8 cellular contexts compared by ENCODE assay signal in genomic region chr15:89400121-89400996, GRCh38.
DNase-seq lines count a peak whose midpoint lies in the region; ATAC-seq, FAIRE-seq and TF ChIP-seq lines count a peak whose summit lies in the region.

No MANE protein-coding gene starts in this region.

- no peaks in the 10 kb centered on the region for H3K36me3 Mint-ChIP-seq in activated CD4-positive, alpha-beta memory T cell treated with anti-CD3 and anti-CD28 coated beads for 36 hours
- H3K36me3 Mint-ChIP-seq in nephron (ENCODE audit: low read depth) = no peaks in the 10 kb centered on the region

- CTCF ChIA-PET in activated CD4-positive, alpha-beta memory T cell treated with anti-CD3 and anti-CD28 coated beads for 36 hours (lab: Charles Lee) = interaction anchor here (1.1 to 7.4 kb wide), 5 partner anchors 15 to 46 kb away, joined by 3 to 71 read pairs (median 4); no protein-coding TSS in a partner anchor

- H3K4me3 Mint-ChIP-seq in activated CD4-positive, alpha-beta memory T cell treated with anti-CD3 and anti-CD28 coated beads for 36 hours = peak overlapping the region; percentile 34
- H3K4me3 Mint-ChIP-seq in nephron = peak overlapping the region; percentile 61 to 88 (median 86)

- H3K4me1 Mint-ChIP-seq in activated CD4-positive, alpha-beta memory T cell treated with anti-CD3 and anti-CD28 coated beads for 36 hours (ENCODE audit: low read depth) = peaks cover 7% of the 10 kb centered on the region
- peaks cover 24% of the 10 kb centered on the region for H3K4me1 Mint-ChIP-seq in nephron

- no peaks in the 10 kb centered on the region for H3K9me3 Mint-ChIP-seq in activated CD4-positive, alpha-beta memory T cell treated with anti-CD3 and anti-CD28 coated beads for 36 hours
- no peaks in the 10 kb centered on the region for H3K9me3 Mint-ChIP-seq in nephron

- DNase-seq in NCI-H146 (lab: John Stamatoyannopoulos, UW) = peak; percentile 47
- no peak for DNase-seq in NCI-H146 treated with DMSO at 0.1 percent for 48 hours (lab: John Stamatoyannopoulos, UW; ENCODE audit: unreplicated experiment)
- DNase-seq in activated CD4-positive, alpha-beta memory T cell treated with anti-CD3 and anti-CD28 coated beads for 36 hours = no peak
- DNase-seq in NCI-H187 (lab: John Stamatoyannopoulos, UW) = no peak
- no peak for DNase-seq in GOT3 (lab: John Stamatoyannopoulos, UW)
- no peak for DNase-seq in urothelium cell line (ENCODE audit: low spot score)

- peaks cover 64% of the 10 kb centered on the region for H3K27me3 Mint-ChIP-seq in activated CD4-positive, alpha-beta memory T cell treated with anti-CD3 and anti-CD28 coated beads for 36 hours
- peaks cover 97% of the 10 kb centered on the region for H3K27me3 Mint-ChIP-seq in nephron (ENCODE audit: low read depth)

- intact Hi-C loops in activated CD4-positive, alpha-beta memory T cell treated with anti-CD3 and anti-CD28 coated beads for 36 hours (cut with micrococcal nuclease) = loop anchor here (2.0 kb wide), 1 partner anchor 42 kb away; no protein-coding TSS in a partner anchor

- no peak for TF ChIP-seq CTCF in nephron (IDR thresholded peaks at IDR 0.05; ENCODE audit: unreplicated experiment in 3 of 3)

- no peak overlapping the region for H3K27ac Mint-ChIP-seq in activated CD4-positive, alpha-beta memory T cell treated with anti-CD3 and anti-CD28 coated beads for 36 hours
- no peak overlapping the region for H3K27ac Mint-ChIP-seq in nephron

- FAIRE-seq in urothelium cell line (lab: Jason Lieb, UNC) = no peak

- peak; percentile 24 for ATAC-seq in HG03108 (IDR thresholded peaks at IDR 0.05; ENCODE audit: unreplicated experiment)

- POLR2A ChIA-PET in activated CD4-positive, alpha-beta memory T cell treated with anti-CD3 and anti-CD28 coated beads for 36 hours (lab: Charles Lee) = no interaction called here
